ENCODE assay signal across 8 cellular contexts in genomic region chr3:46923559-46924350, GRCh38. TPM values are rescaled to one million over a fixed set of nuclear protein-coding genes. Genes with fewer than 3 reads are reported as not detected.
A peak's percentile ranks its signal among the peaks of the same experiment; 100 is the strongest.
DNase-seq lines count a peak whose midpoint lies in the region; ATAC-seq and TF ChIP-seq lines count a peak whose summit lies in the region.

No MANE protein-coding gene starts in this region.

- H3K9me3 ChIP-seq in OCI-LY1 (ENCODE audit: low read length): no peaks in the 10 kb centered on the region; the same call in 1 of the 2 replicates

- H3K4me3 ChIP-seq in OCI-LY1 (ENCODE audit: low read depth, low read length, poor library complexity, severe bottlenecking): no peak overlapping the region
- no peak overlapping the region for H3K4me3 ChIP-seq in astrocyte of the cerebellum (ENCODE audit: low read depth, low read length)

- H3F3A ChIP-seq in OCI-LY1 (ENCODE audit: insufficient read depth, low read length): peaks cover 8% of the 10 kb centered on the region; the same call in 1 of the 2 replicates

- H3K79me2 ChIP-seq in OCI-LY1 (ENCODE audit: insufficient read depth, low read length): no peaks in the 10 kb centered on the region

- peaks cover 82% of the 10 kb centered on the region for H3K36me3 ChIP-seq in OCI-LY1 (ENCODE audit: insufficient read depth, low read length)

- no peaks in the 10 kb centered on the region for H3K9me2 ChIP-seq in OCI-LY1 (ENCODE audit: low read depth, low read length)

- no peak overlapping the region for H3K9ac ChIP-seq in OCI-LY1 (ENCODE audit: low read length)

- peak; percentile 44 for TF ChIP-seq CTCF in GM10248 (IDR thresholded peaks at IDR 0.05; ENCODE audit: control extremely low read depth, extremely low read depth, low read depth, missing control alignments)
- TF ChIP-seq CTCF in OCI-LY1 (IDR thresholded peaks at IDR 0.05; ENCODE audit: low read length): peak; percentile 85
- TF ChIP-seq CTCF in astrocyte of the cerebellum (IDR thresholded peaks at IDR 0.05; ENCODE audit: low read depth, low read length, missing control alignments): peak; percentile 68

- POLR2A ChIA-PET in GM10248 (lab: Yijun Ruan, JAX): no interaction called here

- in situ Hi-C loops in astrocyte of the cerebellum (cut with HindIII; ENCODE audit: low sequenced_read_pairs): no loop called here

- no peak for ATAC-seq in GM19395 (IDR thresholded peaks at IDR 0.05; ENCODE audit: unreplicated experiment)

- no peaks in the 10 kb centered on the region for H4K20me1 ChIP-seq in OCI-LY1 (ENCODE audit: insufficient read depth, low read length)

- DNase-seq in GM10248 (ENCODE audit: extremely low spot score) (peak; percentile 76), astrocyte of the cerebellum (ENCODE audit: low read depth) (no peak), hepatic stellate cell (ENCODE audit: low spot score) (peak; percentile 57), ureter (ENCODE audit: low spot score) (no peak), GOT3 (lab: John Stamatoyannopoulos, UW) (no peak)
- DNase-seq in stimulated activated CD4-positive, alpha-beta T cell treated with anti-CD3 and anti-CD28 coated beads, Interleukin-1b, Interleukin-23, amount 100 ng/mL, for 48 hours: peak; percentile 31

- no peak overlapping the region for H2AFZ ChIP-seq in OCI-LY1 (ENCODE audit: low read length)

- peaks cover 31% of the 10 kb centered on the region for H3K4me1 ChIP-seq in OCI-LY1 (ENCODE audit: insufficient read depth, low read length, severe bottlenecking)

- H3K27ac ChIP-seq in OCI-LY1 (ENCODE audit: low read depth, low read length, poor library complexity, severe bottlenecking): no peak overlapping the region

- no peak overlapping the region for H3K4me2 ChIP-seq in OCI-LY1 (ENCODE audit: low read length)

- CTCF ChIA-PET in GM10248 (lab: Yijun Ruan, JAX): interaction anchor here (1.0 to 3.8 kb wide), 10 partner anchors 10 to 107 kb away, joined by 3 to 24 read pairs (median 4); no protein-coding TSS in a partner anchor

- no peaks in the 10 kb centered on the region for H3K27me3 ChIP-seq in OCI-LY1 (ENCODE audit: insufficient read depth, low read length)

RNA-seq across cellular contexts. Expression of gene PTH1R, which starts 46.2 kb away (rescaled TPM):
- total RNA-seq in ureter: 12.9 TPM

RNA-seq across cellular contexts. Expression of gene CCDC12, which starts 52.8 kb away (rescaled TPM):
- 72.0 TPM for total RNA-seq in ureter

RNA-seq across cellular contexts. Expression of gene NBEAL2, which starts 55.7 kb away (rescaled TPM):
- total RNA-seq in ureter: 122 TPM

Comparison
In these comparisons a context has a peak if more than half of its experiments do, and no peak if none do; other contexts are left out.
1. DNase-seq: peak in GM10248 (single experiment), hepatic stellate cell (single experiment) and stimulated activated CD4-positive, alpha-beta T cell treated with anti-CD3 and anti-CD28 coated beads, Interleukin-1b, Interleukin-23, amount 100 ng/mL, for 48 hours (single experiment); none in astrocyte of the cerebellum (single experiment), ureter (single experiment) and GOT3 (single experiment).
2. Peak in every context shown above with its lines, with median percentiles within 50 percentile points of each other: CTCF ChIP-seq.